In the genomic region with DNA sequence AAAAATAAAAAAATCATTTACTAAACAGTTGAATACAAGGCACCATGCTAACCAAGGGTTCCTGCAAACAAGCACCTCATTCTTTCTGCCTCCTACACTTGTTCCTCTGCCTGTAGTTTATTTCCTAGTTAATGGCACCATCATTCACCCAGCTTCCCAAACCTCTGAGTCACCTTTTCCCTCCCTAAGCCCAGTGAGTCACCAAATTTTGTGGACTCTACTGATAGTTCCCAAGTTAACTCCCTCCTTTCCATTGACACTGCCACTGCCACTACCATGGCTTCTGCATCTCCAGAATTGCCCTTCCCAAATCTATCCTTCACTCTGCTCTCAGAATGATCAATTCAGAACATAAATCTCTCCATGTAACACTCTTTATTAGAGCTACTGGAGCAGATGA, we compare ENCODE assay signal across 12 cellular contexts. TPM values are rescaled to one million over a fixed set of nuclear protein-coding genes. Genes with fewer than 3 reads are reported as not detected.
DNase-seq lines count a peak whose midpoint lies in the region; ATAC-seq lines count a peak whose summit lies in the region.
"Had no signal": no experiment of that assay in that cellular context is flagged by ENCODE, and none has a peak within 500 bp of the region (broad histone marks: within the 10 kb centered on the region; RNA-seq: fewer than 3 reads in every experiment).

No MANE protein-coding gene starts in this region.

- H3K27ac ChIP-seq in CD4-positive, CD25-positive, alpha-beta regulatory T cell (ENCODE audit: insufficient read depth, low read length, poor library complexity, severe bottlenecking), result no peak overlapping the region
- H3K27ac ChIP-seq in mesenchymal stem cell (ENCODE audit: low read length, poor library complexity, severe bottlenecking), result peak overlapping the region; percentile 22
- H3K27ac ChIP-seq: Peyer's patch had no signal

- H2AFZ ChIP-seq in mesenchymal stem cell (ENCODE audit: low read depth, low read length), result no peak overlapping the region

- H3K23ac ChIP-seq in mesenchymal stem cell (ENCODE audit: low read length in 2 of 2), result no peak overlapping the region

- H3K36me3 ChIP-seq in CD4-positive, CD25-positive, alpha-beta regulatory T cell (ENCODE audit: control insufficient read depth, insufficient read depth, low read length), result no peaks in the 10 kb centered on the region
- no peaks in the 10 kb centered on the region for H3K36me3 ChIP-seq in mesenchymal stem cell (ENCODE audit: control insufficient read depth in 1 of 2, insufficient read depth in 2 of 2, low read depth in 1 of 2, low read length in 2 of 2)
- H3K36me3 ChIP-seq: Peyer's patch had no signal

- no peaks in the 10 kb centered on the region for H3K36me3 Mint-ChIP-seq in CD4-positive, CD25-positive, alpha-beta regulatory T cell
- no peaks in the 10 kb centered on the region for H3K36me3 Mint-ChIP-seq in activated CD8-positive, alpha-beta T cell treated with anti-CD3 and anti-CD28 coated beads, Interleukin-2, amount 10 ng/mL, durations not matched to agents 7 days and 5 days (ENCODE audit: low read depth)

- CTCF ChIA-PET in activated CD8-positive, alpha-beta T cell treated with anti-CD3 and anti-CD28 coated beads, Interleukin-2, amount 10 ng/mL, durations not matched to agents 7 days and 5 days (lab: Charles Lee), result interaction anchor here (1.2 kb wide), 1 partner anchor 173 kb away, joined by 4 read pairs; a partner anchor contains a TSS

- H3K27ac Mint-ChIP-seq in CD4-positive, CD25-positive, alpha-beta regulatory T cell, result no peak overlapping the region
- H3K27ac Mint-ChIP-seq in activated CD8-positive, alpha-beta T cell treated with anti-CD3 and anti-CD28 coated beads, Interleukin-2, amount 10 ng/mL, durations not matched to agents 7 days and 5 days, result no peak overlapping the region

- no peak for ATAC-seq in CD4-positive, CD25-positive, alpha-beta regulatory T cell (ENCODE audit: low read depth in 2 of 2)
- no peak for ATAC-seq in activated CD8-positive, alpha-beta T cell treated with anti-CD3 and anti-CD28 coated beads, Interleukin-2, amount 10 ng/mL, durations not matched to agents 7 days and 5 days

- H2AK5ac ChIP-seq in mesenchymal stem cell (ENCODE audit: low read length, severe bottlenecking), result no peak overlapping the region

- POLR2A ChIA-PET in activated CD8-positive, alpha-beta T cell treated with anti-CD3 and anti-CD28 coated beads, Interleukin-2, amount 10 ng/mL, durations not matched to agents 7 days and 5 days (lab: Charles Lee), result interaction anchor here (0.9 to 1.7 kb wide), 2 partner anchors 9 to 159 kb away, joined by 3 read pairs; no protein-coding TSS in a partner anchor

- H2BK5ac ChIP-seq in mesenchymal stem cell (ENCODE audit: low read depth, low read length, poor library complexity, severe bottlenecking), result no peak overlapping the region

- H2BK120ac ChIP-seq in mesenchymal stem cell (ENCODE audit: low read depth, low read length), result no peak overlapping the region

- H3K4ac ChIP-seq in mesenchymal stem cell (ENCODE audit: low read depth in 1 of 2, low read length in 2 of 2), result no peak overlapping the region

- H3K27me3 ChIP-seq in CD4-positive, CD25-positive, alpha-beta regulatory T cell (ENCODE audit: control insufficient read depth, insufficient read depth, low read length), result no peaks in the 10 kb centered on the region
- H3K27me3 ChIP-seq in mesenchymal stem cell (ENCODE audit: control insufficient read depth in 1 of 2, insufficient read depth in 1 of 2, low read length in 2 of 2), result no peaks in the 10 kb centered on the region
- H3K27me3 ChIP-seq: Peyer's patch had no signal

- H3K9me3 Mint-ChIP-seq in CD4-positive, CD25-positive, alpha-beta regulatory T cell, result peaks cover 0 to under 1% (median 0%) of the 10 kb centered on the region in 7 donors
- no peaks in the 10 kb centered on the region for H3K9me3 Mint-ChIP-seq in activated CD8-positive, alpha-beta T cell treated with anti-CD3 and anti-CD28 coated beads, Interleukin-2, amount 10 ng/mL, durations not matched to agents 7 days and 5 days (ENCODE audit: insufficient read depth)

- H3K4me3 ChIP-seq in CD4-positive, CD25-positive, alpha-beta regulatory T cell (ENCODE audit: low read depth, low read length), result peak overlapping the region; percentile 46
- no peak overlapping the region for H3K4me3 ChIP-seq in mesenchymal stem cell (ENCODE audit: insufficient read depth in 1 of 2, low read depth in 1 of 2, low read length in 2 of 2)
- H3K4me3 ChIP-seq: Peyer's patch had no signal

- peaks cover 5 to 22% (median 6%) of the 10 kb centered on the region in 4 donors for H3K4me1 Mint-ChIP-seq in CD4-positive, CD25-positive, alpha-beta regulatory T cell
- H3K4me1 Mint-ChIP-seq in activated CD8-positive, alpha-beta T cell treated with anti-CD3 and anti-CD28 coated beads, Interleukin-2, amount 10 ng/mL, durations not matched to agents 7 days and 5 days (ENCODE audit: low read depth), result peaks cover 6% of the 10 kb centered on the region

- H4K91ac ChIP-seq in mesenchymal stem cell (ENCODE audit: low read length), result no peak overlapping the region

- H3K14ac ChIP-seq in mesenchymal stem cell (ENCODE audit: low read length in 2 of 2), result no peak overlapping the region

- H3K9me3 ChIP-seq in CD4-positive, CD25-positive, alpha-beta regulatory T cell (ENCODE audit: control insufficient read depth in 2 of 2, low read length in 2 of 2), result no peaks in the 10 kb centered on the region
- H3K9me3 ChIP-seq in mesenchymal stem cell (ENCODE audit: control insufficient read depth, low read length), result no peaks in the 10 kb centered on the region
- H3K9me3 ChIP-seq: Caco-2, Peyer's patch had no signal

- no peak overlapping the region for H3K4me3 Mint-ChIP-seq in CD4-positive, CD25-positive, alpha-beta regulatory T cell
- H3K4me3 Mint-ChIP-seq in activated CD8-positive, alpha-beta T cell treated with anti-CD3 and anti-CD28 coated beads, Interleukin-2, amount 10 ng/mL, durations not matched to agents 7 days and 5 days, result no peak overlapping the region

- no peak overlapping the region for H3K9ac ChIP-seq in mesenchymal stem cell (ENCODE audit: low read length)

- H4K8ac ChIP-seq in mesenchymal stem cell (ENCODE audit: low read length), result no peak overlapping the region

- H3K27me3 Mint-ChIP-seq in CD4-positive, CD25-positive, alpha-beta regulatory T cell, result peaks cover 4% of the 10 kb centered on the region
- H3K27me3 Mint-ChIP-seq in activated CD8-positive, alpha-beta T cell treated with anti-CD3 and anti-CD28 coated beads, Interleukin-2, amount 10 ng/mL, durations not matched to agents 7 days and 5 days (ENCODE audit: low read depth), result no peaks in the 10 kb centered on the region

- H2BK15ac ChIP-seq in mesenchymal stem cell (ENCODE audit: low read depth, poor library complexity, severe bottlenecking), result no peak overlapping the region

- H3K4me1 ChIP-seq in CD4-positive, CD25-positive, alpha-beta regulatory T cell (ENCODE audit: control insufficient read depth, insufficient read depth, low read length, poor library complexity, severe bottlenecking), result peaks cover 13% of the 10 kb centered on the region
- peaks cover 7% of the 10 kb centered on the region for H3K4me1 ChIP-seq in mesenchymal stem cell (ENCODE audit: control insufficient read depth, insufficient read depth, low read depth, low read length)
- H3K4me1 ChIP-seq: Peyer's patch had no signal

- no peak overlapping the region for H3K18ac ChIP-seq in mesenchymal stem cell (ENCODE audit: low read depth in 1 of 2, low read length in 2 of 2)

- H3K4me2 ChIP-seq in mesenchymal stem cell (ENCODE audit: low read length, poor library complexity, severe bottlenecking), result no peak overlapping the region

- H2BK12ac ChIP-seq in mesenchymal stem cell (ENCODE audit: low read length in 2 of 2), result no peak overlapping the region

- DNase-seq in CD4-positive, CD25-positive, alpha-beta regulatory T cell, result no peak
- DNase-seq in M059J (ENCODE audit: low read depth), result peak; percentile 96
- DNase-seq in dedifferentiated amniotic fluid mesenchymal stem cell (ENCODE audit: extremely low spot score), result peak; percentile 55
- peak; percentile 73 for DNase-seq in mesenchymal stem cell
- no peak for DNase-seq in activated CD8-positive, alpha-beta T cell treated with anti-CD3 and anti-CD28 coated beads, Interleukin-2, amount 10 ng/mL, durations not matched to agents 7 days and 5 days
- DNase-seq in SIG-M5 (lab: John Stamatoyannopoulos, UW), result no peak
- no peak for DNase-seq in SHP77 treated with DMSO at 0.1 percent for 48 hours (lab: John Stamatoyannopoulos, UW)
- DNase-seq in NCI-H510A treated with DMSO at 0.1 percent for 48 hours (lab: John Stamatoyannopoulos, UW), result no peak
- DNase-seq: Peyer's patch; stimulated activated naive CD4-positive, alpha-beta T cell treated with Interleukin-2 at 50 U/mL for 16 hours had no signal

- no peaks in the 10 kb centered on the region for H3K79me1 ChIP-seq in mesenchymal stem cell (replicated peaks; ENCODE audit: low read length, poor library complexity, severe bottlenecking)

RNA-seq across cellular contexts. Expression of a gene that starts 2.0 kb away (rescaled TPM):
- not detected for total RNA-seq in CD4-positive, CD25-positive, alpha-beta regulatory T cell
- not detected for polyA plus RNA-seq in CD4-positive, CD25-positive, alpha-beta regulatory T cell
- not detected in 2 replicates for total RNA-seq in M059J (2014; rRNA removed; shearing (Covaris generic))
- 0.41 TPM for polyA plus RNA-seq in mesenchymal stem cell (2013, experiment 1 of 2)
- 0.44 TPM for polyA plus RNA-seq in mesenchymal stem cell (2013, experiment 2 of 2)
- not detected for total RNA-seq in activated CD8-positive, alpha-beta T cell treated with anti-CD3 and anti-CD28 coated beads, Interleukin-2, amount 10 ng/mL, durations not matched to agents 7 days and 5 days
- total RNA-seq: Caco-2, skeletal muscle tissue had no signal

RNA-seq across cellular contexts. Expression of a gene that starts 54.0 kb away (rescaled TPM):
- total RNA-seq in CD4-positive, CD25-positive, alpha-beta regulatory T cell, result 9.0 TPM
- polyA plus RNA-seq in CD4-positive, CD25-positive, alpha-beta regulatory T cell, result 1 to 10 TPM; 1.4 to 2.2 (median 1.6) TPM
- 32.6 and 45.7 TPM in 2 replicates for total RNA-seq in M059J (2014; rRNA removed; shearing (Covaris generic))
- polyA plus RNA-seq in mesenchymal stem cell (2013, experiment 1 of 2), result 10.3 TPM
- polyA plus RNA-seq in mesenchymal stem cell (2013, experiment 2 of 2), result 10.7 TPM
- 1 to 10 TPM; 5.1 to 5.5 TPM for total RNA-seq in activated CD8-positive, alpha-beta T cell treated with anti-CD3 and anti-CD28 coated beads, Interleukin-2, amount 10 ng/mL, durations not matched to agents 7 days and 5 days

Comparison
In these comparisons a context has a peak if more than half of its experiments do, and no peak if none do; other contexts are left out.
1. DNase-seq: peak in M059J (single experiment), dedifferentiated amniotic fluid mesenchymal stem cell (single experiment) and mesenchymal stem cell (single experiment); none in CD4-positive, CD25-positive, alpha-beta regulatory T cell (0 of 3), activated CD8-positive, alpha-beta T cell treated with anti-CD3 and anti-CD28 coated beads, Interleukin-2, amount 10 ng/mL, durations not matched to agents 7 days and 5 days (single experiment), SIG-M5 (single experiment), SHP77 treated with DMSO at 0.1 percent for 48 hours (single experiment) and NCI-H510A treated with DMSO at 0.1 percent for 48 hours (single experiment).